21 cellular contexts compared by ENCODE assay signal in genomic region chr1:84255586-84255985, GRCh38. TPM values are rescaled to one million over a fixed set of nuclear protein-coding genes. Genes with fewer than 3 reads are reported as not detected.
"Had no signal": no experiment of that assay in that cellular context is flagged by ENCODE, and none has a peak within 500 bp of the region (broad histone marks: within the 10 kb centered on the region; RNA-seq: fewer than 3 reads in every experiment).

No MANE protein-coding gene starts in this region.

- H3K36me3 ChIP-seq: WERI-Rb-1 had no signal

- ATAC-seq: activated CD4-positive, alpha-beta T cell treated with anti-CD3 and anti-CD28 coated beads for 36 hours; activated T-helper 17 cell treated with anti-CD3 and anti-CD28 coated beads, Interleukin-2, amount 50 U/mL, for 72 hours had no signal

- DNase-seq: activated CD4-positive, alpha-beta memory T cell treated with anti-CD3 and anti-CD28 coated beads, Interleukin-2, amount 10 ng/mL, durations not matched to agents 7 days and 5 days; activated CD4-positive, alpha-beta T cell treated with anti-CD3 and anti-CD28 coated beads for 36 hours; activated CD4-positive, alpha-beta T cell treated with anti-CD3 and anti-CD28 coated beads, Interleukin-2, amount 50 U/mL, for 1 hour; activated gamma-delta T cell; activated naive CD4-positive, alpha-beta T cell treated with anti-CD3 and anti-CD28 coated beads for 36 hours; activated T-cell treated with anti-CD3 and anti-CD28 coated beads for 4 hours; activated T-cell treated with anti-CD3 and anti-CD28 coated beads, Interleukin-2, amount 50 U/mL, for 48 hours; amygdala; KG1; NCI-H1092; NCI-H1417; NCI-H1930; NCI-H2171; NCI-H2227 treated with DMSO at 0.1 percent for 48 hours; NCI-H446 treated with DMSO at 0.1 percent for 48 hours; NCI-H524 treated with DMSO at 0.1 percent for 48 hours; NCI-H748 treated with DMSO at 0.1 percent for 48 hours; SHP77 treated with DMSO at 0.1 percent for 48 hours; WERI-Rb-1 had no signal

- FAIRE-seq: astrocyte had no signal

- H3K27ac ChIP-seq: WERI-Rb-1 had no signal

RNA-seq across cellular contexts. Expression of gene SAMD13, which starts 45.9 kb away (rescaled TPM):
- total RNA-seq: activated T-helper 17 cell treated with anti-CD3 and anti-CD28 coated beads, Interleukin-2, amount 50 U/mL, for 72 hours had no signal
